Comparison of ENCODE assay signal across 1 cellular context in the genomic region with DNA sequence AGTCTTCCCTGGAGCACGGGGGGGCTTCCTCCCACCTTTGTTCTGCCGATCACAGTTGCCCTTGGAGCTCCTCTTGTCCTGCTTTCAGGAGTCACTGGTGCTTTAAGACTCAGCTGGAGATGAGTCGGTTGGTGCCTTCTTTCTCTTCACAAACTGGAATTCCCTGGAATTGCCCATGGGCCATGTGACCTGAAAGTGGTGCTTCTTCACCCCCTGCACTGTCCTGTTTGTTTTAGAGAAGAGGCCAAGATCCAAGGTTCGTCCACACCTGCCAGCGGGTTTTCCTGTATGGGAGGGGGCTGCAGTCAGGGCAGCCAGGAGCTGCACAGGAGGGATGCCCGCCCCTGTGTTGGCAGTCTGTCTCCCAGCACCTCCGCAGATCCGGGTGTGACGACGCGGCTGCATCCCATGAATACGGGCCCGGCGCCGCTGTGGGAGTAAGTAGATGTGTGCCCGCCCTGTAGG.
TF ChIP-seq lines count a peak whose summit lies in the region.

No MANE protein-coding gene starts in this region.

TF ChIP-seq in HepG2, 621 proteins besides CTCF, POLR2A, EP300 and RAD21 (continued from another document and continues in another):
- TF ChIP-seq ZNF784 (CRISPR knock-in tag; IDR thresholded peaks at IDR 0.05; ENCODE audit: borderline replicate concordance) (no peak), PHF8 (CRISPR knock-in tag; IDR thresholded peaks at IDR 0.05) (peak; percentile 38), GTF3A (CRISPR knock-in tag; conservative IDR thresholded peaks at IDR 0.05) (no peak), ZBTB40 (IDR thresholded peaks at IDR 0.05) (no peak), ZBTB40 (CRISPR knock-in tag; IDR thresholded peaks at IDR 0.05) (no peak), GATAD2A (CRISPR knock-in tag; IDR thresholded peaks at IDR 0.05) (0 out of 2 replicates have a peak, but pooled peaks have one; percentile 43), ZNF687 (CRISPR knock-in tag; IDR thresholded peaks at IDR 0.05) (peak; percentile 86), SKIL (CRISPR knock-in tag; IDR thresholded peaks at IDR 0.05; ENCODE audit: borderline replicate concordance) (no peak; the same call in 1 of the 2 replicates), ZMYM4 (CRISPR knock-in tag; IDR thresholded peaks at IDR 0.05) (peak; percentile 53; the same call in 1 of the 2 replicates), ZNF276 (CRISPR knock-in tag; IDR thresholded peaks at IDR 0.05; ENCODE audit: low read depth) (peak; percentile 76; the same call in 1 of the 2 replicates), ZKSCAN5 (CRISPR knock-in tag; IDR thresholded peaks at IDR 0.05) (no peak), ZMYM3 (CRISPR knock-in tag; IDR thresholded peaks at IDR 0.05) (peak; percentile 35; the same call in 1 of the 2 replicates), ZBTB7A (CRISPR knock-in tag; IDR thresholded peaks at IDR 0.05) (peak; percentile 59; the same call in 1 of the 2 replicates), ELF3 (CRISPR knock-in tag; IDR thresholded peaks at IDR 0.05) (peak; percentile 45; the same call in 1 of the 2 replicates), ZNF44 (CRISPR knock-in tag; IDR thresholded peaks at IDR 0.05) (no peak), ZNF432 (CRISPR knock-in tag; IDR thresholded peaks at IDR 0.05; ENCODE audit: borderline replicate concordance) (no peak), RXRB (CRISPR knock-in tag; IDR thresholded peaks at IDR 0.05; ENCODE audit: borderline replicate concordance) (peak; percentile 59; the same call in 1 of the 2 replicates), ZNF510 (CRISPR knock-in tag; IDR thresholded peaks at IDR 0.05; ENCODE audit: low read depth) (no peak), HNF4G (IDR thresholded peaks at IDR 0.05; ENCODE audit: borderline replicate concordance, low read depth, low read length) (peak; percentile 74), HNF4G (CRISPR knock-in tag; IDR thresholded peaks at IDR 0.05; ENCODE audit: borderline replicate concordance, low read depth) (no peak; the same call in 1 of the 2 replicates), ERF (CRISPR knock-in tag; IDR thresholded peaks at IDR 0.05) (peak; percentile 32; the same call in 1 of the 2 replicates), SMAD3 (CRISPR knock-in tag; IDR thresholded peaks at IDR 0.05) (no peak), RARG (CRISPR knock-in tag; IDR thresholded peaks at IDR 0.05; ENCODE audit: low read depth) (no peak), HNF4A (CRISPR knock-in tag; IDR thresholded peaks at IDR 0.05) (peak; percentile 91), ZNF205 (CRISPR knock-in tag; IDR thresholded peaks at IDR 0.05) (no peak), RBAK (CRISPR knock-in tag; IDR thresholded peaks at IDR 0.05) (no peak), KLF11 (CRISPR knock-in tag; IDR thresholded peaks at IDR 0.05) (peak; percentile 56; the same call in 1 of the 2 replicates), HINFP (CRISPR knock-in tag; IDR thresholded peaks at IDR 0.05; ENCODE audit: low read depth) (0 out of 2 replicates have a peak, but pooled peaks have one; percentile 30), GTF2F1 (IDR thresholded peaks at IDR 0.05; ENCODE audit: low read length) (no peak), TRIM24 (CRISPR knock-in tag; IDR thresholded peaks at IDR 0.05) (no peak)
- TF ChIP-seq, protein P1, sequence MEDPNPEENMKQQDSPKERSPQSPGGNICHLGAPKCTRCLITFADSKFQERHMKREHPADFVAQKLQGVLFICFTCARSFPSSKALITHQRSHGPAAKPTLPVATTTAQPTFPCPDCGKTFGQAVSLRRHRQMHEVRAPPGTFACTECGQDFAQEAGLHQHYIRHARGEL (CRISPR knock-in tag; IDR thresholded peaks at IDR 0.05) = no peak
- TF ChIP-seq, protein P2, sequence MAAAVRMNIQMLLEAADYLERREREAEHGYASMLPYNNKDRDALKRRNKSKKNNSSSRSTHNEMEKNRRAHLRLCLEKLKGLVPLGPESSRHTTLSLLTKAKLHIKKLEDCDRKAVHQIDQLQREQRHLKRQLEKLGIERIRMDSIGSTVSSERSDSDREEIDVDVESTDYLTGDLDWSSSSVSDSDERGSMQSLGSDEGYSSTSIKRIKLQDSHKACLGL (CRISPR knock-in tag; IDR thresholded peaks at IDR 0.05) = no peak
- TF ChIP-seq, protein P3, sequence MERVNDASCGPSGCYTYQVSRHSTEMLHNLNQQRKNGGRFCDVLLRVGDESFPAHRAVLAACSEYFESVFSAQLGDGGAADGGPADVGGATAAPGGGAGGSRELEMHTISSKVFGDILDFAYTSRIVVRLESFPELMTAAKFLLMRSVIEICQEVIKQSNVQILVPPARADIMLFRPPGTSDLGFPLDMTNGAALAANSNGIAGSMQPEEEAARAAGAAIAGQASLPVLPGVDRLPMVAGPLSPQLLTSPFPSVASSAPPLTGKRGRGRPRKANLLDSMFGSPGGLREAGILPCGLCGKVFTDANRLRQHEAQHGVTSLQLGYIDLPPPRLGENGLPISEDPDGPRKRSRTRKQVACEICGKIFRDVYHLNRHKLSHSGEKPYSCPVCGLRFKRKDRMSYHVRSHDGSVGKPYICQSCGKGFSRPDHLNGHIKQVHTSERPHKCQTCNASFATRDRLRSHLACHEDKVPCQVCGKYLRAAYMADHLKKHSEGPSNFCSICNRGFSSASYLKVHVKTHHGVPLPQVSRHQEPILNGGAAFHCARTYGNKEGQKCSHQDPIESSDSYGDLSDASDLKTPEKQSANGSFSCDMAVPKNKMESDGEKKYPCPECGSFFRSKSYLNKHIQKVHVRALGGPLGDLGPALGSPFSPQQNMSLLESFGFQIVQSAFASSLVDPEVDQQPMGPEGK (CRISPR knock-in tag; IDR thresholded peaks at IDR 0.05) = peak; percentile 90
